Comparison of ENCODE assay signal across 1 cellular context in genomic region chr9:124503713-124504529, GRCh38.
TF ChIP-seq lines count a peak whose summit lies in the region.

No MANE protein-coding gene starts in this region.

TF ChIP-seq in GM12878, 131 proteins besides CTCF, POLR2A, EP300 and RAD21:
- TF ChIP-seq ZBTB11 (CRISPR knock-in tag; IDR thresholded peaks at IDR 0.05) (no peak), SUZ12 (IDR thresholded peaks at IDR 0.05; ENCODE audit: unreplicated experiment) (peak; percentile 99)
